ENCODE assay signal across 1 cellular context in genomic region chr3:129690963-129691362, GRCh38.
TF ChIP-seq lines count a peak whose summit lies in the region.

No MANE protein-coding gene starts in this region.

TF ChIP-seq in H1, 55 proteins besides CTCF, POLR2A, EP300 and RAD21 (continued from another document):
- no peak for TF ChIP-seq EGR1 (IDR thresholded peaks at IDR 0.05; ENCODE audit: borderline replicate concordance, low read depth, low read length)
